28 cellular contexts compared by ENCODE assay signal in genomic region chr10:112559328-112559727, GRCh38.
"Had no signal": no experiment of that assay in that cellular context is flagged by ENCODE, and none has a peak within 500 bp of the region (broad histone marks: within the 10 kb centered on the region; RNA-seq: fewer than 3 reads in every experiment).

No MANE protein-coding gene starts in this region.

- H3K9me3 ChIP-seq: adrenal gland, body of pancreas, MG63, SJCRH30 had no signal

- H3K27ac Mint-ChIP-seq: activated CD4-positive, alpha-beta T cell treated with anti-CD3 and anti-CD28 coated beads, Interleukin-2, amount 10 ng/mL, durations not matched to agents 24 days and 14 days; activated CD8-positive, alpha-beta T cell treated with anti-CD3 and anti-CD28 coated beads for 36 hours; activated naive CD4-positive, alpha-beta T cell treated with anti-CD3 and anti-CD28 coated beads for 36 hours; activated naive CD4-positive, alpha-beta T cell treated with anti-CD3 and anti-CD28 coated beads, Interleukin-2, amount 50 U/mL, for 72 hours; activated T-helper 1 cell treated with anti-CD3 and anti-CD28 coated beads, Interleukin-12 subunit alpha, Interleukin-12 subunit beta, Interleukin-2, Interleukin-4 antibody, amounts not matched to agents 30 ng/mL and 10 ng/mL and 1 ng/mL, durations not matched to agents 14 hours and 24 hours and 36 hours had no signal

- H3K36me3 Mint-ChIP-seq: activated naive CD4-positive, alpha-beta T cell treated with anti-CD3 and anti-CD28 coated beads, Interleukin-2, amount 50 U/mL, for 72 hours had no signal

- DNase-seq: activated CD4-positive, alpha-beta T cell treated with anti-CD3 and anti-CD28 coated beads, Interleukin-2, amount 10 ng/mL, durations not matched to agents 24 days and 14 days; activated CD4-positive, alpha-beta T cell treated with anti-CD3 and anti-CD28 coated beads, Interleukin-2, amount 50 U/mL, for 4 hours; activated CD8-positive, alpha-beta T cell treated with anti-CD3 and anti-CD28 coated beads for 36 hours; activated gamma-delta T cell treated with Interleukin-2 at 50 U/mL for 16 hours; activated naive CD4-positive, alpha-beta T cell treated with anti-CD3 and anti-CD28 coated beads for 36 hours; activated T-cell treated with anti-CD3 and anti-CD28 coated beads, Interleukin-2, amount 50 U/mL, for 1 hour; adrenal gland; body of pancreas; caudate nucleus; cerebellar nuclear complex; Karpas-422; MG63; NCI-H1048; NCI-H1105 treated with DMSO at 0.1 percent for 48 hours; NCI-H1436; NCI-H1694; NCI-H1930; NCI-H2081 treated with DMSO at 0.1 percent for 48 hours; NCI-H345; NCI-H524 treated with DMSO at 0.1 percent for 48 hours; SHP77; SJCRH30; T1000; WERI-Rb-1 had no signal

- H3K27me3 ChIP-seq: adrenal gland, body of pancreas, MG63, SJCRH30 had no signal

- H3K27ac ChIP-seq: adrenal gland, body of pancreas, SJCRH30, SK-N-MC, WERI-Rb-1 had no signal

- H3K27me3 Mint-ChIP-seq: activated CD4-positive, alpha-beta T cell treated with anti-CD3 and anti-CD28 coated beads, Interleukin-2, amount 10 ng/mL, durations not matched to agents 24 days and 14 days; activated CD8-positive, alpha-beta T cell treated with anti-CD3 and anti-CD28 coated beads for 36 hours had no signal

- H3K4me3 Mint-ChIP-seq: activated CD4-positive, alpha-beta T cell treated with anti-CD3 and anti-CD28 coated beads, Interleukin-2, amount 10 ng/mL, durations not matched to agents 24 days and 14 days; activated CD8-positive, alpha-beta T cell treated with anti-CD3 and anti-CD28 coated beads for 36 hours; activated naive CD4-positive, alpha-beta T cell treated with anti-CD3 and anti-CD28 coated beads for 36 hours; activated T-helper 1 cell treated with anti-CD3 and anti-CD28 coated beads, Interleukin-12 subunit alpha, Interleukin-12 subunit beta, Interleukin-2, Interleukin-4 antibody, amounts not matched to agents 30 ng/mL and 10 ng/mL and 1 ng/mL, durations not matched to agents 14 hours and 24 hours and 36 hours had no signal

- H3K4me3 ChIP-seq: adrenal gland, body of pancreas, MG63, SJCRH30, SK-N-MC had no signal

- H3K9me3 Mint-ChIP-seq: activated CD4-positive, alpha-beta T cell treated with anti-CD3 and anti-CD28 coated beads, Interleukin-2, amount 10 ng/mL, durations not matched to agents 24 days and 14 days; activated CD8-positive, alpha-beta T cell treated with anti-CD3 and anti-CD28 coated beads for 36 hours; activated naive CD4-positive, alpha-beta T cell treated with anti-CD3 and anti-CD28 coated beads for 36 hours; activated naive CD4-positive, alpha-beta T cell treated with anti-CD3 and anti-CD28 coated beads, Interleukin-2, amount 50 U/mL, for 72 hours; activated T-helper 1 cell treated with anti-CD3 and anti-CD28 coated beads, Interleukin-12 subunit alpha, Interleukin-12 subunit beta, Interleukin-2, Interleukin-4 antibody, amounts not matched to agents 30 ng/mL and 10 ng/mL and 1 ng/mL, durations not matched to agents 14 hours and 24 hours and 36 hours had no signal

- ATAC-seq: activated CD8-positive, alpha-beta T cell treated with anti-CD3 and anti-CD28 coated beads for 36 hours; activated naive CD4-positive, alpha-beta T cell treated with anti-CD3 and anti-CD28 coated beads, Interleukin-2, amount 50 U/mL, for 72 hours; body of pancreas; Panc1 had no signal

- H3K4me1 Mint-ChIP-seq: activated CD4-positive, alpha-beta T cell treated with anti-CD3 and anti-CD28 coated beads, Interleukin-2, amount 10 ng/mL, durations not matched to agents 24 days and 14 days had no signal

- H3K36me3 ChIP-seq: adrenal gland, MG63, SJCRH30, WERI-Rb-1 had no signal
